26 cellular contexts compared by ENCODE assay signal in genomic region chr3:151895881-151896661, GRCh38.
DNase-seq lines count a peak whose midpoint lies in the region; ATAC-seq and TF ChIP-seq lines count a peak whose summit lies in the region.
"Had no signal": no experiment of that assay in that cellular context is flagged by ENCODE, and none has a peak within 500 bp of the region (broad histone marks: within the 10 kb centered on the region; RNA-seq: fewer than 3 reads in every experiment).

No MANE protein-coding gene starts in this region.

- ATAC-seq in effector memory CD8-positive, alpha-beta T cell (replicated peaks), result no peak
- ATAC-seq in HG02798 (IDR thresholded peaks at IDR 0.05; ENCODE audit: poor library complexity, unreplicated experiment), result no peak
- no peak for ATAC-seq in GM19397 (IDR thresholded peaks at IDR 0.05; ENCODE audit: unreplicated experiment)
- ATAC-seq: GM12878, mucosa of descending colon, sciatic nerve had no signal

- no peaks in the 10 kb centered on the region for H3K27me3 ChIP-seq in neutrophil
- H3K27me3 ChIP-seq: adrenal gland, breast epithelium, colonic mucosa had no signal

- peak overlapping the region; percentile 24 to 73 for H3K27ac Mint-ChIP-seq in effector memory CD8-positive, alpha-beta T cell
- H3K27ac Mint-ChIP-seq: activated T-cell treated with anti-CD3 and anti-CD28 coated beads, Interleukin-2, amount 50 U/mL, for 24 hours; HFFc6 had no signal

- H3K4me3 Mint-ChIP-seq in effector memory CD8-positive, alpha-beta T cell, result peak overlapping the region in 1 of 2 donors; percentile 39
- H3K4me3 Mint-ChIP-seq: activated T-cell treated with anti-CD3 and anti-CD28 coated beads, Interleukin-2, amount 50 U/mL, for 24 hours; HFFc6; neural crest cell had no signal

- H3K9me3 Mint-ChIP-seq in effector memory CD8-positive, alpha-beta T cell, result no peaks in the 10 kb centered on the region
- H3K9me3 Mint-ChIP-seq: HFFc6 had no signal

- DNase-seq in GM04504 (ENCODE audit: low read depth) (peak; percentile 19), NCI-H146 treated with DMSO at 0.1 percent for 48 hours (lab: John Stamatoyannopoulos, UW; ENCODE audit: unreplicated experiment) (peak; percentile 73), T1000 (lab: John Stamatoyannopoulos, UW) (no peak)
- no peak for DNase-seq in effector memory CD8-positive, alpha-beta T cell
- DNase-seq: activated CD4-positive, CD25-positive, alpha-beta regulatory T cell treated with anti-CD3 and anti-CD28 coated beads, Interleukin-2, amount 50 U/mL, for 72 hours; activated CD8-positive, alpha-beta memory T cell treated with anti-CD3 and anti-CD28 coated beads for 24 hours; activated naive CD4-positive, alpha-beta T cell; activated T-cell treated with anti-CD3 and anti-CD28 coated beads, Interleukin-2, amount 50 U/mL, for 24 hours; adrenal gland; colonic mucosa; DMS53; HFFc6; mucosa of descending colon; NCI-H1436; NCI-H2171 treated with DMSO at 0.1 percent for 48 hours; NCI-H774; posterior cingulate gyrus; substantia nigra had no signal

- H3K9me3 ChIP-seq in neutrophil, result no peaks in the 10 kb centered on the region
- H3K9me3 ChIP-seq: adrenal gland, breast epithelium, colonic mucosa, mucosa of descending colon had no signal

- no peaks in the 10 kb centered on the region for H3K27me3 Mint-ChIP-seq in effector memory CD8-positive, alpha-beta T cell
- H3K27me3 Mint-ChIP-seq: activated T-cell treated with anti-CD3 and anti-CD28 coated beads, Interleukin-2, amount 50 U/mL, for 24 hours; CD4-positive, alpha-beta memory T cell had no signal

- H3K4me3 ChIP-seq in neutrophil (ENCODE audit: low read depth in 1 of 2, low read length in 1 of 2), result peak overlapping the region in 1 of 2 experiments; percentile 4
- H3K4me3 ChIP-seq: adrenal gland, breast epithelium, colonic mucosa, GM12878, mucosa of descending colon had no signal

- peaks cover 66 to 86% of the 10 kb centered on the region in 2 experiments for H3K4me1 ChIP-seq in neutrophil (ENCODE audit: control insufficient read depth in 1 of 2, insufficient read depth in 1 of 2, low read depth in 1 of 2, low read length in 1 of 2)
- H3K4me1 ChIP-seq: breast epithelium, colonic mucosa had no signal

- H3K36me3 Mint-ChIP-seq in effector memory CD8-positive, alpha-beta T cell (ENCODE audit: insufficient read depth), result no peaks in the 10 kb centered on the region
- H3K36me3 Mint-ChIP-seq: CD4-positive, alpha-beta memory T cell had no signal

- no peak for TF ChIP-seq CTCF in neutrophil (IDR thresholded peaks at IDR 0.05)

- no peaks in the 10 kb centered on the region for H3K36me3 ChIP-seq in neutrophil
- H3K36me3 ChIP-seq: adrenal gland, breast epithelium, colonic mucosa had no signal

- peaks cover 19 to 34% of the 10 kb centered on the region in 2 donors for H3K4me1 Mint-ChIP-seq in effector memory CD8-positive, alpha-beta T cell (ENCODE audit: low read depth in 2 of 2)
- H3K4me1 Mint-ChIP-seq: neural crest cell had no signal

- H3K27ac ChIP-seq in neutrophil, result peak overlapping the region; percentile 75
- H3K27ac ChIP-seq: adrenal gland, breast epithelium, colonic mucosa had no signal

Comparison
In these comparisons a context has a peak if more than half of its experiments do, and no peak if none do; other contexts are left out.
1. DNase-seq: peak in GM04504 (single experiment) and NCI-H146 treated with DMSO at 0.1 percent for 48 hours (single experiment); none in effector memory CD8-positive, alpha-beta T cell (0 of 3) and T1000 (single experiment).